ENCODE assay signal across 8 cellular contexts in genomic region chr5:61327761-61328753, GRCh38. TPM values are rescaled to one million over a fixed set of nuclear protein-coding genes. Genes with fewer than 3 reads are reported as not detected.
DNase-seq lines count a peak whose midpoint lies in the region; ATAC-seq and TF ChIP-seq lines count a peak whose summit lies in the region.

No MANE protein-coding gene starts in this region.

- 82% methylated on average over 6 of the region's 6 CpGs for WGBS in suprapubic skin

- H3K9me3 ChIP-seq in suprapubic skin = no peaks in the 10 kb centered on the region

- TF ChIP-seq CTCF in suprapubic skin (IDR thresholded peaks at IDR 0.05) = no peak

- peaks cover 25% of the 10 kb centered on the region for H3K4me1 ChIP-seq in suprapubic skin

- H3K27me3 ChIP-seq in suprapubic skin = no peaks in the 10 kb centered on the region

- DNase-seq in SW480 (ENCODE audit: low spot score) (peak; percentile 93), kidney glomerular epithelial cell (lab: John Stamatoyannopoulos, UW) (peak; percentile 8), HT-29 (ENCODE audit: low spot score) (no peak), NCI-H2196 (lab: John Stamatoyannopoulos, UW; ENCODE audit: unreplicated experiment) (no peak), suprapubic skin (ENCODE audit: low spot score in 2 of 2) (no peak), NCI-H1417 treated with DMSO at 0.1 percent for 48 hours (lab: John Stamatoyannopoulos, UW) (no peak)

- no peaks in the 10 kb centered on the region for H3K36me3 ChIP-seq in suprapubic skin

- no peak for TF ChIP-seq EP300 in suprapubic skin (IDR thresholded peaks at IDR 0.05)

- peak; percentile 45 for ATAC-seq in GM18858 (IDR thresholded peaks at IDR 0.05; ENCODE audit: unreplicated experiment)
- ATAC-seq in HG02884 (IDR thresholded peaks at IDR 0.05; ENCODE audit: unreplicated experiment) = peak; percentile 49

- H3K4me3 ChIP-seq in suprapubic skin = no peak overlapping the region

- no peak for TF ChIP-seq POLR2A in suprapubic skin (IDR thresholded peaks at IDR 0.05)

- no peak overlapping the region for H3K27ac ChIP-seq in suprapubic skin

RNA-seq across cellular contexts. Expression of gene ZSWIM6, which starts 4.0 kb away (rescaled TPM):
- total RNA-seq in HT-29 (2014; rRNA removed; shearing (Covaris generic)) = 3.0 and 3.2 TPM in 2 replicates
- 10 to 100 TPM in 1 of 4 donors, 1 to 10 TPM in 3; 7.3 to 12.2 (median 8.2) TPM for total RNA-seq in suprapubic skin

Comparison
In these comparisons a context has a peak if more than half of its experiments do, and no peak if none do; other contexts are left out.
1. DNase-seq: peak in SW480 (single experiment) and kidney glomerular epithelial cell (single experiment); none in HT-29 (single experiment), NCI-H2196 (single experiment), suprapubic skin (0 of 2) and NCI-H1417 treated with DMSO at 0.1 percent for 48 hours (single experiment).